ENCODE assay signal across 24 cellular contexts in genomic region chr12:50549885-50550284, GRCh38. TPM values are rescaled to one million over a fixed set of nuclear protein-coding genes. Genes with fewer than 3 reads are reported as not detected.
A peak's percentile ranks its signal among the peaks of the same experiment; 100 is the strongest.
DNase-seq lines count a peak whose midpoint lies in the region; ATAC-seq and TF ChIP-seq lines count a peak whose summit lies in the region.
"Had no signal": no experiment of that assay in that cellular context is flagged by ENCODE, and none has a peak within 500 bp of the region (broad histone marks: within the 10 kb centered on the region; RNA-seq: fewer than 3 reads in every experiment).

No MANE protein-coding gene starts in this region.

- H3K36me3 Mint-ChIP-seq in activated naive CD8-positive, alpha-beta T cell, result peaks cover 10% of the 10 kb centered on the region
- peaks cover 11% of the 10 kb centered on the region for H3K36me3 Mint-ChIP-seq in activated naive CD8-positive, alpha-beta T cell treated with anti-CD3 and anti-CD28 coated beads, Interleukin-2, amount 50 U/mL, for 24 hours (ENCODE audit: low read depth)
- H3K36me3 Mint-ChIP-seq in brain, result peaks cover 33% of the 10 kb centered on the region
- peaks cover 6% of the 10 kb centered on the region for H3K36me3 Mint-ChIP-seq in mesothelial cell of epicardium

- no peak overlapping the region for H3K4me3 Mint-ChIP-seq in activated naive CD8-positive, alpha-beta T cell
- no peak overlapping the region for H3K4me3 Mint-ChIP-seq in activated naive CD8-positive, alpha-beta T cell treated with anti-CD3 and anti-CD28 coated beads, Interleukin-2, amount 50 U/mL, for 24 hours
- no peak overlapping the region for H3K4me3 Mint-ChIP-seq in brain
- H3K4me3 Mint-ChIP-seq in mesothelial cell of epicardium, result no peak overlapping the region

- H3K27ac Mint-ChIP-seq in activated naive CD8-positive, alpha-beta T cell, result peak overlapping the region; percentile 50
- no peak overlapping the region for H3K27ac Mint-ChIP-seq in activated naive CD8-positive, alpha-beta T cell treated with anti-CD3 and anti-CD28 coated beads, Interleukin-2, amount 50 U/mL, for 24 hours
- H3K27ac Mint-ChIP-seq in brain (peak overlapping the region in 3 of 5 experiments; percentile 22 to 69 (median 46)), mesothelial cell of epicardium (peak overlapping the region; percentile 65)

- no peaks in the 10 kb centered on the region for H3K36me3 ChIP-seq in effector memory CD4-positive, alpha-beta T cell (ENCODE audit: control insufficient read depth, insufficient read depth, low read length)
- H3K36me3 ChIP-seq: left ventricle myocardium inferior, upper lobe of right lung had no signal

- no peaks in the 10 kb centered on the region for H3K9me3 Mint-ChIP-seq in activated naive CD8-positive, alpha-beta T cell (ENCODE audit: low read depth)
- no peaks in the 10 kb centered on the region for H3K9me3 Mint-ChIP-seq in activated naive CD8-positive, alpha-beta T cell treated with anti-CD3 and anti-CD28 coated beads, Interleukin-2, amount 50 U/mL, for 24 hours
- peaks cover 0 to 7% (median 2%) of the 10 kb centered on the region in 5 experiments for H3K9me3 Mint-ChIP-seq in brain
- peaks cover 4% of the 10 kb centered on the region for H3K9me3 Mint-ChIP-seq in mesothelial cell of epicardium
- H3K9me3 Mint-ChIP-seq: IgD-negative memory B cell had no signal

- H3K27me3 Mint-ChIP-seq in activated naive CD8-positive, alpha-beta T cell, result no peaks in the 10 kb centered on the region
- H3K27me3 Mint-ChIP-seq in activated naive CD8-positive, alpha-beta T cell treated with anti-CD3 and anti-CD28 coated beads, Interleukin-2, amount 50 U/mL, for 24 hours, result no peaks in the 10 kb centered on the region
- H3K27me3 Mint-ChIP-seq in brain, result no peaks in the 10 kb centered on the region
- no peaks in the 10 kb centered on the region for H3K27me3 Mint-ChIP-seq in mesothelial cell of epicardium (ENCODE audit: low read depth)
- H3K27me3 Mint-ChIP-seq: IgD-negative memory B cell had no signal

- H3K4me3 ChIP-seq in effector memory CD4-positive, alpha-beta T cell (ENCODE audit: insufficient read depth, low read depth, low read length, poor library complexity, severe bottlenecking), result no peak overlapping the region
- H3K4me3 ChIP-seq: left ventricle myocardium inferior, upper lobe of right lung had no signal

- H3K9me3 ChIP-seq in effector memory CD4-positive, alpha-beta T cell (ENCODE audit: control insufficient read depth, low read length), result no peaks in the 10 kb centered on the region
- H3K9me3 ChIP-seq: left ventricle myocardium inferior, upper lobe of right lung had no signal

- H3K4me1 ChIP-seq in effector memory CD4-positive, alpha-beta T cell (ENCODE audit: control insufficient read depth, insufficient read depth, low read length, poor library complexity, severe bottlenecking), result no peaks in the 10 kb centered on the region

- no peak overlapping the region for H3K27ac ChIP-seq in effector memory CD4-positive, alpha-beta T cell (ENCODE audit: insufficient read depth, low read length, poor library complexity, severe bottlenecking)
- H3K27ac ChIP-seq: C4-2B, HL-60, left ventricle myocardium inferior, upper lobe of right lung had no signal

- no peak for TF ChIP-seq CTCF in brain (conservative IDR thresholded peaks at IDR 0.05)
- no peak for TF ChIP-seq CTCF in mesothelial cell of epicardium (IDR thresholded peaks at IDR 0.05; ENCODE audit: unreplicated experiment)

- DNase-seq in activated naive CD8-positive, alpha-beta T cell treated with anti-CD3 and anti-CD28 coated beads, Interleukin-2, amount 50 U/mL, for 24 hours, result no peak
- DNase-seq in mesothelial cell of epicardium (ENCODE audit: low spot score in 2 of 2, unreplicated experiment in 2 of 2), result no peak
- no peak for DNase-seq in NCI-H2107 (lab: John Stamatoyannopoulos, UW)
- DNase-seq in activated CD4-positive, alpha-beta T cell treated with anti-CD3 and anti-CD28 coated beads for 1 hour, result no peak
- no peak for DNase-seq in effector memory CD4-positive, alpha-beta T cell
- DNase-seq: ACHN; anterior cingulate cortex; cerebellar nuclear complex; DMS153; effector CD8-positive, alpha-beta T cell; GF-D8; H7; left ventricle myocardium inferior; NCI-H1694 treated with DMSO at 0.1 percent for 48 hours; right cardiac atrium; RPMI8226; stimulated activated naive CD4-positive, alpha-beta T cell; upper lobe of right lung had no signal

- no peak for ATAC-seq in activated naive CD8-positive, alpha-beta T cell treated with anti-CD3 and anti-CD28 coated beads, Interleukin-2, amount 50 U/mL, for 24 hours
- ATAC-seq in HG03280 (IDR thresholded peaks at IDR 0.05; ENCODE audit: unreplicated experiment), result no peak

- H3K4me1 Mint-ChIP-seq in activated naive CD8-positive, alpha-beta T cell (ENCODE audit: low read depth), result peaks cover 57% of the 10 kb centered on the region
- peaks cover 71% of the 10 kb centered on the region for H3K4me1 Mint-ChIP-seq in activated naive CD8-positive, alpha-beta T cell treated with anti-CD3 and anti-CD28 coated beads, Interleukin-2, amount 50 U/mL, for 24 hours
- H3K4me1 Mint-ChIP-seq in brain, result peaks cover 30% of the 10 kb centered on the region
- peaks cover 31% of the 10 kb centered on the region for H3K4me1 Mint-ChIP-seq in mesothelial cell of epicardium

- no peaks in the 10 kb centered on the region for H3K27me3 ChIP-seq in effector memory CD4-positive, alpha-beta T cell (replicated peaks; ENCODE audit: control insufficient read depth, insufficient read depth, low read length, poor library complexity, severe bottlenecking)
- H3K27me3 ChIP-seq: upper lobe of right lung had no signal

RNA-seq across cellular contexts. Expression of gene DIP2B, which starts 45.1 kb away (rescaled TPM):
- polyA plus RNA-seq in brain (ENCODE audit: insufficient read depth, low read depth, low replicate concordance), result 23.0 TPM
- 29.3 to 32.0 TPM (median 31.3 TPM) in 3 replicates for total RNA-seq in mesothelial cell of epicardium
